In genomic region chr1:92076363-92076762, GRCh38 we compare ENCODE assay signal across 33 cellular contexts. TPM values are rescaled to one million over a fixed set of nuclear protein-coding genes. Genes with fewer than 3 reads are reported as not detected.
"Had no signal": no experiment of that assay in that cellular context is flagged by ENCODE, and none has a peak within 500 bp of the region (broad histone marks: within the 10 kb centered on the region; RNA-seq: fewer than 3 reads in every experiment).

No MANE protein-coding gene starts in this region.

- H3K4me1 Mint-ChIP-seq: stimulated activated memory B cell treated with anti-CD40 and anti-IgM and Interleukin-4, amounts not matched to agents 10 μg/mL and 1 μg/mL and 100 μg/mL, for 72 hours had no signal

- H3K4me3 ChIP-seq: stomach, suprapubic skin, testis, thoracic aorta, thyroid gland, tibial artery, tibial nerve, transverse colon, upper lobe of left lung, upper lobe of right lung, uterus, vagina had no signal

- DNase-seq: stimulated activated CD4-positive, alpha-beta T cell treated with anti-CD3 and anti-CD28 coated beads, Interleukin-2, amount 100 ng/mL, for 48 hours; stimulated activated CD4-positive, alpha-beta T cell treated with anti-CD3 and anti-CD28 coated beads, Interleukin-4, amount 100 ng/mL, for 1 hour; stimulated activated CD4-positive, alpha-beta T cell treated with anti-CD3 and anti-CD28 coated beads, Interleukin-4, amount 100 ng/mL, for 24 hours; stimulated activated CD4-positive, alpha-beta T cell treated with anti-CD3 and anti-CD28 coated beads, Interleukin-4, amount 100 ng/mL, for 4 hours; stimulated activated CD8-positive, alpha-beta memory T cell treated with anti-CD3 and anti-CD28 coated beads, Interleukin-4, amount 100 ng/mL, for 48 hours; stimulated activated naive B cell treated with anti-CD40 and anti-IgM and Interleukin-4, amounts not matched to agents 10 μg/mL and 1 μg/mL and 100 μg/mL, for 72 hours; stimulated activated naive CD4-positive, alpha-beta T cell; stimulated activated naive CD4-positive, alpha-beta T cell treated with Interleukin-2 at 50 U/mL for 16 hours; stimulated activated naive CD8-positive, alpha-beta T cell treated with anti-CD3 and anti-CD28 coated beads, Interleukin-15, amount 100 ng/mL, for 72 hours; stimulated activated naive CD8-positive, alpha-beta T cell treated with anti-CD3 and anti-CD28 coated beads, Interleukin-15, Interleukin-2, amounts not matched to agents 100 U/mL and 50 U/mL, for 24 hours; stomach; substantia nigra; testis; thyroid gland; tibial artery; transverse colon; trophoblast cell; upper lobe of left lung; upper lobe of right lung; uterus had no signal

- H3K4me3 Mint-ChIP-seq: stimulated activated effector memory CD8-positive, alpha-beta T cell treated with anti-CD3 and anti-CD28 coated beads, Interleukin-12 subunit alpha, Interleukin-12 subunit beta, amount 100 ng/mL, for 72 hours; stimulated activated memory B cell treated with anti-CD40 and anti-IgM and Interleukin-4, amounts not matched to agents 10 μg/mL and 1 μg/mL and 100 μg/mL, for 72 hours; stimulated activated naive B cell treated with anti-CD40 and anti-IgM and Interleukin-4, amounts not matched to agents 10 μg/mL and 1 μg/mL and 100 μg/mL, for 72 hours; stimulated activated naive CD8-positive, alpha-beta T cell treated with anti-CD3 and anti-CD28 coated beads, Interleukin-15, amount 100 ng/mL, for 72 hours; stimulated activated naive CD8-positive, alpha-beta T cell treated with anti-CD3 and anti-CD28 coated beads, Interleukin-15, Interleukin-2, amounts not matched to agents 100 ng/mL and 50 ng/mL, for 24 hours; type B pancreatic cell had no signal

- H3K9me3 Mint-ChIP-seq: stimulated activated effector memory CD8-positive, alpha-beta T cell treated with anti-CD3 and anti-CD28 coated beads, Interleukin-12 subunit alpha, Interleukin-12 subunit beta, amount 100 ng/mL, for 72 hours; stimulated activated memory B cell treated with anti-CD40 and anti-IgM and Interleukin-4, amounts not matched to agents 10 μg/mL and 1 μg/mL and 100 μg/mL, for 72 hours; stimulated activated naive B cell treated with anti-CD40 and anti-IgM and Interleukin-4, amounts not matched to agents 10 μg/mL and 1 μg/mL and 100 μg/mL, for 72 hours; stimulated activated naive CD8-positive, alpha-beta T cell treated with anti-CD3 and anti-CD28 coated beads, Interleukin-15, amount 100 ng/mL, for 72 hours; stimulated activated naive CD8-positive, alpha-beta T cell treated with anti-CD3 and anti-CD28 coated beads, Interleukin-15, Interleukin-2, amounts not matched to agents 100 ng/mL and 50 ng/mL, for 24 hours; type B pancreatic cell had no signal

- H3K9me3 ChIP-seq: stomach, suprapubic skin, testis, thoracic aorta, thyroid gland, tibial artery, tibial nerve, transverse colon, upper lobe of left lung, upper lobe of right lung, uterus, vagina had no signal

- H3K27ac ChIP-seq: stomach, suprapubic skin, testis, thoracic aorta, thyroid gland, tibial artery, tibial nerve, transverse colon, upper lobe of left lung, upper lobe of right lung, uterus, vagina had no signal

- H3K36me3 Mint-ChIP-seq: stimulated activated effector memory CD8-positive, alpha-beta T cell treated with anti-CD3 and anti-CD28 coated beads, Interleukin-12 subunit alpha, Interleukin-12 subunit beta, amount 100 ng/mL, for 72 hours; stimulated activated memory B cell treated with anti-CD40 and anti-IgM and Interleukin-4, amounts not matched to agents 10 μg/mL and 1 μg/mL and 100 μg/mL, for 72 hours; type B pancreatic cell had no signal

- H3K27ac Mint-ChIP-seq: stimulated activated effector memory CD8-positive, alpha-beta T cell treated with anti-CD3 and anti-CD28 coated beads, Interleukin-12 subunit alpha, Interleukin-12 subunit beta, amount 100 ng/mL, for 72 hours; stimulated activated memory B cell treated with anti-CD40 and anti-IgM and Interleukin-4, amounts not matched to agents 10 μg/mL and 1 μg/mL and 100 μg/mL, for 72 hours; stimulated activated naive B cell treated with anti-CD40 and anti-IgM and Interleukin-4, amounts not matched to agents 10 μg/mL and 1 μg/mL and 100 μg/mL, for 72 hours; stimulated activated naive CD8-positive, alpha-beta T cell treated with anti-CD3 and anti-CD28 coated beads, Interleukin-15, amount 100 ng/mL, for 72 hours; stimulated activated naive CD8-positive, alpha-beta T cell treated with anti-CD3 and anti-CD28 coated beads, Interleukin-15, Interleukin-2, amounts not matched to agents 100 ng/mL and 50 ng/mL, for 24 hours; type B pancreatic cell had no signal

- H3K27me3 Mint-ChIP-seq: stimulated activated memory B cell treated with anti-CD40 and anti-IgM and Interleukin-4, amounts not matched to agents 10 μg/mL and 1 μg/mL and 100 μg/mL, for 72 hours; stimulated activated naive B cell treated with anti-CD40 and anti-IgM and Interleukin-4, amounts not matched to agents 10 μg/mL and 1 μg/mL and 100 μg/mL, for 72 hours; stimulated activated naive CD8-positive, alpha-beta T cell treated with anti-CD3 and anti-CD28 coated beads, Interleukin-15, amount 100 ng/mL, for 72 hours; stimulated activated naive CD8-positive, alpha-beta T cell treated with anti-CD3 and anti-CD28 coated beads, Interleukin-15, Interleukin-2, amounts not matched to agents 100 ng/mL and 50 ng/mL, for 24 hours; type B pancreatic cell had no signal

- H3K36me3 ChIP-seq: stomach, suprapubic skin, thoracic aorta, thyroid gland, tibial artery, tibial nerve, transverse colon, upper lobe of left lung, upper lobe of right lung, uterus, vagina had no signal

- H3K27me3 ChIP-seq: stomach, suprapubic skin, testis, thyroid gland, tibial artery, tibial nerve, transverse colon, upper lobe of left lung, upper lobe of right lung, uterus, vagina had no signal

- FAIRE-seq: urothelium cell line had no signal

- H3K4me1 ChIP-seq: testis, uterus had no signal

- ATAC-seq: stimulated activated effector memory CD8-positive, alpha-beta T cell treated with anti-CD3 and anti-CD28 coated beads, Interleukin-12 subunit alpha, Interleukin-12 subunit beta, amount 100 ng/mL, for 72 hours; stimulated activated memory B cell treated with anti-CD40 and anti-IgM and Interleukin-4, amounts not matched to agents 10 μg/mL and 1 μg/mL and 100 μg/mL, for 72 hours; stimulated activated naive B cell treated with anti-CD40 and anti-IgM and Interleukin-4, amounts not matched to agents 10 μg/mL and 1 μg/mL and 100 μg/mL, for 72 hours; stimulated activated naive CD8-positive, alpha-beta T cell treated with anti-CD3 and anti-CD28 coated beads, Interleukin-15, amount 100 ng/mL, for 72 hours; stimulated activated naive CD8-positive, alpha-beta T cell treated with anti-CD3 and anti-CD28 coated beads, Interleukin-15, Interleukin-2, amounts not matched to agents 100 U/mL and 50 U/mL, for 24 hours; upper lobe of right lung had no signal

RNA-seq across cellular contexts. Expression of gene SETSIP, which starts 1.2 kb away (rescaled TPM):
- total RNA-seq: stomach, subcutaneous adipose tissue, suprapubic skin, temporal lobe, testis, thoracic aorta, tibial nerve, transverse colon, upper lobe of left lung, upper lobe of right lung, ureter, urinary bladder, uterus, vagina had no signal
- polyA plus RNA-seq: stomach, urinary bladder had no signal

RNA-seq across cellular contexts. Expression of gene EPHX4, which starts 46.6 kb away (rescaled TPM):
- total RNA-seq: vagina had no signal
